Comparison of ENCODE assay signal across 1 cellular context in genomic region chr5:73497537-73498056, GRCh38.
TF ChIP-seq lines count a peak whose summit lies in the region.

No MANE protein-coding gene starts in this region.

TF ChIP-seq in HepG2, 621 proteins besides CTCF, POLR2A, EP300 and RAD21:
- no peak for TF ChIP-seq ZNF800 (CRISPR knock-in tag; IDR thresholded peaks at IDR 0.05)
- no peak for TF ChIP-seq MAX (IDR thresholded peaks at IDR 0.05)
- TF ChIP-seq NONO (IDR thresholded peaks at IDR 0.05): no peak
- TF ChIP-seq NONO (CRISPR knock-in tag; conservative IDR thresholded peaks at IDR 0.05): peak; percentile 11; the same call in 1 of the 2 replicates
- peak; percentile 37; the same call in 1 of the 2 replicates for TF ChIP-seq ZNF3 (CRISPR knock-in tag; IDR thresholded peaks at IDR 0.05)
- TF ChIP-seq FIP1L1 (IDR thresholded peaks at IDR 0.05; ENCODE audit: borderline replicate concordance, insufficient read depth, low read depth, low read length): no peak
- TF ChIP-seq MBD4 (IDR thresholded peaks at IDR 0.05; ENCODE audit: borderline replicate concordance, low read length): 0 out of 2 replicates have a peak, but pooled peaks have one; percentile 4
- 0 out of 2 replicates have a peak, but pooled peaks have one; percentile 1 for TF ChIP-seq ZNF205 (CRISPR knock-in tag; IDR thresholded peaks at IDR 0.05)
- TF ChIP-seq MED1 (CRISPR knock-in tag; IDR thresholded peaks at IDR 0.05): no peak
- TF ChIP-seq ATF4 (CRISPR knock-in tag; IDR thresholded peaks at IDR 0.05): 0 out of 4 replicates have a peak, but pooled peaks of 1 of the 2 experiments have one; percentile 3
- no peak for TF ChIP-seq KDM5B (CRISPR knock-in tag; IDR thresholded peaks at IDR 0.05; ENCODE audit: borderline replicate concordance)
- TF ChIP-seq NPAS2 (CRISPR knock-in tag; IDR thresholded peaks at IDR 0.05; ENCODE audit: borderline replicate concordance): no peak
- TF ChIP-seq ZNF83 (CRISPR knock-in tag; IDR thresholded peaks at IDR 0.05; ENCODE audit: borderline replicate concordance): no peak
- TF ChIP-seq SPEN (CRISPR knock-in tag; IDR thresholded peaks at IDR 0.05; ENCODE audit: low read depth): no peak
- TF ChIP-seq MTERF4 (CRISPR knock-in tag; IDR thresholded peaks at IDR 0.05): peak; percentile 13; the same call in 1 of the 2 replicates
- TF ChIP-seq ZMYM2 (CRISPR knock-in tag; IDR thresholded peaks at IDR 0.05): no peak
- peak; percentile 23; the same call in 1 of the 2 replicates for TF ChIP-seq BRF2 (CRISPR knock-in tag; IDR thresholded peaks at IDR 0.05)
- TF ChIP-seq SOX6 (IDR thresholded peaks at IDR 0.05): no peak
- TF ChIP-seq SOX6 (CRISPR knock-in tag; IDR thresholded peaks at IDR 0.05): no peak
TF ChIP-seq in HepG2: peak in this region for 7.
